ENCODE assay signal across 1 cellular context in the genomic region with DNA sequence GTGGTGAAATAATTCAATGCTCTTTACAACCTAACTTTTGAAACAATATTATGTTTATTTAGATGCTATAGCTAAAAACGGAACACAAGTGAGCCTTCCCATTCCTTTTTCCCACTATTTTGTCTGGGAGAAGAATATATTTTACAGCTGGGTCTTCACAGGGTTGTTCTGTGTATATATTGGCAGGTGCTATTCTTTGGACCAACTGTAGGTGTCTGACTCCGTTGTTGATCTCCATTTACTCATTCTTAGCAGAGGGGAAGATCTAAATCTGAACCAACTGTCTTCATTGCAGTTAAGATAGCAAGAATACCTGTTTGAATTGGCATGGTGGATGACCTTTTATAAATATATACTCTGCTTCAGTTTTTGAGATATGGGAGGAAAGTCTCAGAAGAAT.
TF ChIP-seq lines count a peak whose summit lies in the region.

No MANE protein-coding gene starts in this region.

TF ChIP-seq in GM23338, 12 proteins besides CTCF, POLR2A, EP300 and RAD21 (continued from another document):
- TF ChIP-seq, protein P1, sequence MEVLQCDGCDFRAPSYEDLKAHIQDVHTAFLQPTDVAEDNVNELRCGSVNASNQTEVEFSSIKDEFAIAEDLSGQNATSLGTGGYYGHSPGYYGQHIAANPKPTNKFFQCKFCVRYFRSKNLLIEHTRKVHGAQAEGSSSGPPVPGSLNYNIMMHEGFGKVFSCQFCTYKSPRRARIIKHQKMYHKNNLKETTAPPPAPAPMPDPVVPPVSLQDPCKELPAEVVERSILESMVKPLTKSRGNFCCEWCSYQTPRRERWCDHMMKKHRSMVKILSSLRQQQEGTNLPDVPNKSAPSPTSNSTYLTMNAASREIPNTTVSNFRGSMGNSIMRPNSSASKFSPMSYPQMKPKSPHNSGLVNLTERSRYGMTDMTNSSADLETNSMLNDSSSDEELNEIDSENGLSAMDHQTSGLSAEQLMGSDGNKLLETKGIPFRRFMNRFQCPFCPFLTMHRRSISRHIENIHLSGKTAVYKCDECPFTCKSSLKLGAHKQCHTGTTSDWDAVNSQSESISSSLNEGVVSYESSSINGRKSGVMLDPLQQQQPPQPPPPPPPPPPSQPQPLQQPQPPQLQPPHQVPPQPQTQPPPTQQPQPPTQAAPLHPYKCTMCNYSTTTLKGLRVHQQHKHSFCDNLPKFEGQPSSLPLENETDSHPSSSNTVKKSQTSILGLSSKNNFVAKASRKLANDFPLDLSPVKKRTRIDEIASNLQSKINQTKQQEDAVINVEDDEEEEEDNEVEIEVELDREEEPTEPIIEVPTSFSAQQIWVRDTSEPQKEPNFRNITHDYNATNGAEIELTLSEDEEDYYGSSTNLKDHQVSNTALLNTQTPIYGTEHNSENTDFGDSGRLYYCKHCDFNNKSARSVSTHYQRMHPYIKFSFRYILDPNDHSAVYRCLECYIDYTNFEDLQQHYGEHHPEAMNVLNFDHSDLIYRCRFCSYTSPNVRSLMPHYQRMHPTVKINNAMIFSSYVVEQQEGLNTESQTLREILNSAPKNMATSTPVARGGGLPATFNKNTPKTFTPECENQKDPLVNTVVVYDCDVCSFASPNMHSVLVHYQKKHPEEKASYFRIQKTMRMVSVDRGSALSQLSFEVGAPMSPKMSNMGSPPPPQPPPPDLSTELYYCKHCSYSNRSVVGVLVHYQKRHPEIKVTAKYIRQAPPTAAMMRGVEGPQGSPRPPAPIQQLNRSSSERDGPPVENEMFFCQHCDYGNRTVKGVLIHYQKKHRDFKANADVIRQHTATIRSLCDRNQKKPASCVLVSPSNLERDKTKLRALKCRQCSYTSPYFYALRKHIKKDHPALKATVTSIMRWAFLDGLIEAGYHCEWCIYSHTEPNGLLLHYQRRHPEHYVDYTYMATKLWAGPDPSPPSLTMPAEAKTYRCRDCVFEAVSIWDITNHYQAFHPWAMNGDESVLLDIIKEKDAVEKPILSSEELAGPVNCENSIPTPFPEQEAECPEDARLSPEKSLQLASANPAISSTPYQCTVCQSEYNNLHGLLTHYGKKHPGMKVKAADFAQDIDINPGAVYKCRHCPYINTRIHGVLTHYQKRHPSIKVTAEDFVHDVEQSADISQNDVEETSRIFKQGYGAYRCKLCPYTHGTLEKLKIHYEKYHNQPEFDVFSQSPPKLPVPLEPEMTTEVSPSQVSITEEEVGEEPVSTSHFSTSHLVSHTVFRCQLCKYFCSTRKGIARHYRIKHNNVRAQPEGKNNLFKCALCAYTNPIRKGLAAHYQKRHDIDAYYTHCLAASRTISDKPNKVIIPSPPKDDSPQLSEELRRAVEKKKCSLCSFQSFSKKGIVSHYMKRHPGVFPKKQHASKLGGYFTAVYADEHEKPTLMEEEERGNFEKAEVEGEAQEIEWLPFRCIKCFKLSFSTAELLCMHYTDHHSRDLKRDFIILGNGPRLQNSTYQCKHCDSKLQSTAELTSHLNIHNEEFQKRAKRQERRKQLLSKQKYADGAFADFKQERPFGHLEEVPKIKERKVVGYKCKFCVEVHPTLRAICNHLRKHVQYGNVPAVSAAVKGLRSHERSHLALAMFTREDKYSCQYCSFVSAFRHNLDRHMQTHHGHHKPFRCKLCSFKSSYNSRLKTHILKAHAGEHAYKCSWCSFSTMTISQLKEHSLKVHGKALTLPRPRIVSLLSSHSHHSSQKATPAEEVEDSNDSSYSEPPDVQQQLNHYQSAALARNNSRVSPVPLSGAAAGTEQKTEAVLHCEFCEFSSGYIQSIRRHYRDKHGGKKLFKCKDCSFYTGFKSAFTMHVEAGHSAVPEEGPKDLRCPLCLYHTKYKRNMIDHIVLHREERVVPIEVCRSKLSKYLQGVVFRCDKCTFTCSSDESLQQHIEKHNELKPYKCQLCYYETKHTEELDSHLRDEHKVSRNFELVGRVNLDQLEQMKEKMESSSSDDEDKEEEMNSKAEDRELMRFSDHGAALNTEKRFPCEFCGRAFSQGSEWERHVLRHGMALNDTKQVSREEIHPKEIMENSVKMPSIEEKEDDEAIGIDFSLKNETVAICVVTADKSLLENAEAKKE (CRISPR knock-in tag; IDR thresholded peaks at IDR 0.05), result no peak
- no peak for TF ChIP-seq ZNF331 (CRISPR knock-in tag; IDR thresholded peaks at IDR 0.05; ENCODE audit: low read depth)
- TF ChIP-seq, protein P2, sequence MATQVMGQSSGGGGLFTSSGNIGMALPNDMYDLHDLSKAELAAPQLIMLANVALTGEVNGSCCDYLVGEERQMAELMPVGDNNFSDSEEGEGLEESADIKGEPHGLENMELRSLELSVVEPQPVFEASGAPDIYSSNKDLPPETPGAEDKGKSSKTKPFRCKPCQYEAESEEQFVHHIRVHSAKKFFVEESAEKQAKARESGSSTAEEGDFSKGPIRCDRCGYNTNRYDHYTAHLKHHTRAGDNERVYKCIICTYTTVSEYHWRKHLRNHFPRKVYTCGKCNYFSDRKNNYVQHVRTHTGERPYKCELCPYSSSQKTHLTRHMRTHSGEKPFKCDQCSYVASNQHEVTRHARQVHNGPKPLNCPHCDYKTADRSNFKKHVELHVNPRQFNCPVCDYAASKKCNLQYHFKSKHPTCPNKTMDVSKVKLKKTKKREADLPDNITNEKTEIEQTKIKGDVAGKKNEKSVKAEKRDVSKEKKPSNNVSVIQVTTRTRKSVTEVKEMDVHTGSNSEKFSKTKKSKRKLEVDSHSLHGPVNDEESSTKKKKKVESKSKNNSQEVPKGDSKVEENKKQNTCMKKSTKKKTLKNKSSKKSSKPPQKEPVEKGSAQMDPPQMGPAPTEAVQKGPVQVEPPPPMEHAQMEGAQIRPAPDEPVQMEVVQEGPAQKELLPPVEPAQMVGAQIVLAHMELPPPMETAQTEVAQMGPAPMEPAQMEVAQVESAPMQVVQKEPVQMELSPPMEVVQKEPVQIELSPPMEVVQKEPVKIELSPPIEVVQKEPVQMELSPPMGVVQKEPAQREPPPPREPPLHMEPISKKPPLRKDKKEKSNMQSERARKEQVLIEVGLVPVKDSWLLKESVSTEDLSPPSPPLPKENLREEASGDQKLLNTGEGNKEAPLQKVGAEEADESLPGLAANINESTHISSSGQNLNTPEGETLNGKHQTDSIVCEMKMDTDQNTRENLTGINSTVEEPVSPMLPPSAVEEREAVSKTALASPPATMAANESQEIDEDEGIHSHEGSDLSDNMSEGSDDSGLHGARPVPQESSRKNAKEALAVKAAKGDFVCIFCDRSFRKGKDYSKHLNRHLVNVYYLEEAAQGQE (IDR thresholded peaks at IDR 0.05; ENCODE audit: unreplicated experiment), result no peak
- TF ChIP-seq EZH2 (IDR thresholded peaks at IDR 0.05; ENCODE audit: low read depth, unreplicated experiment), result no peak
- no peak for TF ChIP-seq CREB1 (CRISPR knock-in tag; IDR thresholded peaks at IDR 0.05; ENCODE audit: low read depth)
- TF ChIP-seq ZNF114 (CRISPR knock-in tag; IDR thresholded peaks at IDR 0.05), result no peak
- TF ChIP-seq JUNB (IDR thresholded peaks at IDR 0.05; ENCODE audit: unreplicated experiment), result no peak
- TF ChIP-seq STAT1 (IDR thresholded peaks at IDR 0.05; ENCODE audit: unreplicated experiment), result no peak
- TF ChIP-seq, protein P3, sequence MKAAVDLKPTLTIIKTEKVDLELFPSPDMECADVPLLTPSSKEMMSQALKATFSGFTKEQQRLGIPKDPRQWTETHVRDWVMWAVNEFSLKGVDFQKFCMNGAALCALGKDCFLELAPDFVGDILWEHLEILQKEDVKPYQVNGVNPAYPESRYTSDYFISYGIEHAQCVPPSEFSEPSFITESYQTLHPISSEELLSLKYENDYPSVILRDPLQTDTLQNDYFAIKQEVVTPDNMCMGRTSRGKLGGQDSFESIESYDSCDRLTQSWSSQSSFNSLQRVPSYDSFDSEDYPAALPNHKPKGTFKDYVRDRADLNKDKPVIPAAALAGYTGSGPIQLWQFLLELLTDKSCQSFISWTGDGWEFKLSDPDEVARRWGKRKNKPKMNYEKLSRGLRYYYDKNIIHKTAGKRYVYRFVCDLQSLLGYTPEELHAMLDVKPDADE (IDR thresholded peaks at IDR 0.05), result no peak
